ENCODE assay signal across 23 cellular contexts in genomic region chr14:90804292-90804671, GRCh38. TPM values are rescaled to one million over a fixed set of nuclear protein-coding genes. Genes with fewer than 3 reads are reported as not detected.
DNase-seq lines count a peak whose midpoint lies in the region; ATAC-seq, FAIRE-seq and TF ChIP-seq lines count a peak whose summit lies in the region.
"Had no signal": no experiment of that assay in that cellular context is flagged by ENCODE, and none has a peak within 500 bp of the region (broad histone marks: within the 10 kb centered on the region; RNA-seq: fewer than 3 reads in every experiment).

No MANE protein-coding gene starts in this region.

- no peak overlapping the region for H4K5ac ChIP-seq in H1 (ENCODE audit: insufficient read length, low read depth, low read length)

- POLR2A ChIA-PET in H1 (lab: Charles Lee; ENCODE audit: partially characterized antibody), result interaction anchor here (0.9 kb wide), 1 partner anchor 9 kb away, joined by 5 read pairs; no protein-coding TSS in a partner anchor

- peaks cover 12% of the 10 kb centered on the region for H3K36me3 Mint-ChIP-seq in nephron progenitor cell (ENCODE audit: low read depth)
- H3K36me3 Mint-ChIP-seq: activated naive CD8-positive, alpha-beta T cell had no signal

- TF ChIP-seq CTCF in right atrium auricular region (IDR thresholded peaks at IDR 0.05) (no peak), H1 (IDR thresholded peaks at IDR 0.05; ENCODE audit: control extremely low read depth in 1 of 3, insufficient read depth in 1 of 3, low read depth in 1 of 3, low read length in 3 of 3) (no peak), nephron progenitor cell (IDR thresholded peaks at IDR 0.05) (no peak), upper lobe of left lung (IDR thresholded peaks at IDR 0.05) (no peak)

- H3K27me3 Mint-ChIP-seq in nephron progenitor cell (ENCODE audit: low read depth, poor library complexity), result peaks cover 2% of the 10 kb centered on the region
- H3K27me3 Mint-ChIP-seq: activated CD4-positive, alpha-beta T cell treated with anti-CD3 and anti-CD28 coated beads, Interleukin-2, amount 10 ng/mL, durations not matched to agents 24 days and 14 days; activated naive CD8-positive, alpha-beta T cell; stimulated activated naive CD8-positive, alpha-beta T cell treated with anti-CD3 and anti-CD28 coated beads, Interleukin-15, Interleukin-2, amounts not matched to agents 100 ng/mL and 50 ng/mL, for 24 hours had no signal

- 0 out of 2 replicates have a peak overlapping the region, but pooled peaks have one; percentile 31 for H2BK15ac ChIP-seq in H1 (ENCODE audit: low read length)

- H3K4me1 ChIP-seq in right atrium auricular region, result peaks cover 0 to 66% of the 10 kb centered on the region in 2 donors
- H3K4me1 ChIP-seq in H1 (replicated peaks in 1 of 4; ENCODE audit: control insufficient read depth in 3 of 4, insufficient read depth in 4 of 4, low read length in 3 of 4), result peaks cover 0 to 8% (median 1%) of the 10 kb centered on the region in 4 experiments; a peak in 3 of 7 replicates
- H3K4me1 ChIP-seq in upper lobe of left lung, result peaks cover 13 to 38% (median 18%) of the 10 kb centered on the region in 4 donors
- H3K4me1 ChIP-seq: A549 had no signal

- H3K23me2 ChIP-seq in H1 (ENCODE audit: low read depth, low read length), result no peaks in the 10 kb centered on the region

- H3K9me3 Mint-ChIP-seq in nephron progenitor cell, result peaks cover 2% of the 10 kb centered on the region
- H3K9me3 Mint-ChIP-seq: activated T-helper 1 cell treated with anti-CD3 and anti-CD28 coated beads, Interleukin-12 subunit alpha, Interleukin-12 subunit beta, Interleukin-2, Interleukin-4 antibody, amounts not matched to agents 30 ng/mL and 10 ng/mL and 1 ng/mL, durations not matched to agents 14 hours and 24 hours and 36 hours; effector memory CD8-positive, alpha-beta T cell; stimulated activated naive CD8-positive, alpha-beta T cell treated with anti-CD3 and anti-CD28 coated beads, Interleukin-15, Interleukin-2, amounts not matched to agents 100 ng/mL and 50 ng/mL, for 24 hours had no signal

- H3K23ac ChIP-seq in H1 (ENCODE audit: insufficient read length), result no peak overlapping the region

- H3K79me1 ChIP-seq in H1 (ENCODE audit: low read depth, low read length), result 0 out of 2 replicates have a peak, but pooled peaks cover 3% of the 10 kb centered on the region

- WGBS in H1 (ENCODE audit: extremely low coverage in 1 of 2, insufficient coverage in 1 of 2, insufficient read length in 1 of 2, insufficient replicate concordance in 2 of 2, low coverage in 1 of 2, low lambda C conversion rate in 2 of 2, missing lambda C conversion rate in 1 of 2), 2 experiments, result 92% methylated on average over 6 of the region's 9 CpGs; no CpG with 5 or more reads in 1 of the 2 experiments
- 80 to 83% methylated on average over 8 to 9 of the region's 9 CpGs for WGBS in upper lobe of left lung, 2 donors

- H2BK120ac ChIP-seq in H1 (replicated peaks; ENCODE audit: low read depth, low read length), result no peak overlapping the region

- H3K36me3 ChIP-seq in right atrium auricular region (no peaks in the 10 kb centered on the region), H1 (ENCODE audit: control insufficient read depth in 2 of 4, insufficient read depth in 4 of 4, low read length in 3 of 4) (no peaks in the 10 kb centered on the region), upper lobe of left lung (no peaks in the 10 kb centered on the region)
- H3K36me3 ChIP-seq: neutrophil, transverse colon had no signal

- peaks cover 0 to 2% of the 10 kb centered on the region in 2 experiments; a peak in 1 of 4 replicates for H3K79me2 ChIP-seq in H1 (ENCODE audit: control insufficient read depth in 1 of 2, insufficient read depth in 2 of 2, low read length in 2 of 2)

- peak overlapping the region; percentile 0 for H4K91ac ChIP-seq in H1 (replicated peaks; ENCODE audit: insufficient read length, low read length)

- no peak overlapping the region for H2BK12ac ChIP-seq in H1 (ENCODE audit: low read depth, low read length)

- no peak for TF ChIP-seq EP300 in H1 (IDR thresholded peaks at IDR 0.05; ENCODE audit: borderline replicate concordance in 1 of 2, low read depth in 2 of 2, low read length in 2 of 2)
- no peak for TF ChIP-seq EP300 in upper lobe of left lung (IDR thresholded peaks at IDR 0.05)

- TF ChIP-seq POLR2A in H1 (IDR thresholded peaks at IDR 0.05; ENCODE audit: control extremely low read depth in 1 of 2, low read depth in 2 of 2, low read length in 2 of 2), result no peak
- TF ChIP-seq POLR2A in upper lobe of left lung (IDR thresholded peaks at IDR 0.05), result no peak

- H3K9ac ChIP-seq in H1 (replicated peaks in 1 of 4; ENCODE audit: extremely low read depth in 1 of 4, low read depth in 3 of 4, low read length in 3 of 4), result no peak overlapping the region

- no peak for TF ChIP-seq RAD21 in H1 (IDR thresholded peaks at IDR 0.05 in 1 of 2, conservative IDR thresholded peaks at IDR 0.05 in 1 of 2; ENCODE audit: low read depth in 2 of 2, low read length in 2 of 2)

- no peak overlapping the region for H3K4me3 ChIP-seq in right atrium auricular region
- no peak overlapping the region for H3K4me3 ChIP-seq in H1 (ENCODE audit: extremely low read depth in 1 of 4, insufficient read depth in 2 of 4, low read depth in 3 of 4, low read length in 4 of 4)
- H3K4me3 ChIP-seq in upper lobe of left lung, result no peak overlapping the region
- H3K4me3 ChIP-seq: A549, transverse colon had no signal

- peak overlapping the region; percentile 60; the same call in 1 of the 2 replicates for H4K8ac ChIP-seq in H1 (ENCODE audit: extremely low read depth, insufficient read depth, low read length)

- no peak overlapping the region for H2AFZ ChIP-seq in H1 (ENCODE audit: low read length)

- no peak overlapping the region for H3K4me2 ChIP-seq in H1 (ENCODE audit: insufficient read depth in 1 of 2, low read depth in 2 of 2, low read length in 2 of 2)
- H3K4me2 ChIP-seq: A549 had no signal

- intact Hi-C loops in Right ventricle myocardium inferior (cut with DNase I), result no loop called here

- no peaks in the 10 kb centered on the region for H4K20me1 ChIP-seq in H1 (replicated peaks in 1 of 2; ENCODE audit: control insufficient read depth in 1 of 2, insufficient read depth in 2 of 2, low read length in 2 of 2)

- H3K9me3 ChIP-seq in right atrium auricular region, result no peaks in the 10 kb centered on the region
- H3K9me3 ChIP-seq in H1 (ENCODE audit: insufficient read depth in 2 of 2, low read depth in 1 of 2, low read length in 1 of 2), result no peaks in the 10 kb centered on the region
- no peaks in the 10 kb centered on the region for H3K9me3 ChIP-seq in upper lobe of left lung
- H3K9me3 ChIP-seq: A549, neutrophil, transverse colon had no signal

- no peak overlapping the region for H2BK20ac ChIP-seq in H1 (ENCODE audit: low read length)

- H2BK5ac ChIP-seq in H1 (ENCODE audit: low read depth, low read length), result peak overlapping the region; percentile 82

- H3K27me3 ChIP-seq in right atrium auricular region (no peaks in the 10 kb centered on the region), H1 (replicated peaks in 1 of 4; ENCODE audit: control insufficient read depth in 3 of 4, extremely low read depth in 1 of 4, insufficient read depth in 3 of 4, low read length in 3 of 4) (no peaks in the 10 kb centered on the region), upper lobe of left lung (no peaks in the 10 kb centered on the region)
- H3K27me3 ChIP-seq: neutrophil, transverse colon had no signal

- H2AK5ac ChIP-seq in H1 (ENCODE audit: low read depth, low read length), result no peak overlapping the region

- peak overlapping the region; percentile 72 for H3K27ac Mint-ChIP-seq in nephron progenitor cell
- H3K27ac Mint-ChIP-seq: activated CD4-positive, alpha-beta T cell treated with anti-CD3 and anti-CD28 coated beads, Interleukin-2, amount 10 ng/mL, durations not matched to agents 24 days and 14 days; activated naive CD8-positive, alpha-beta T cell; activated T-helper 1 cell treated with anti-CD3 and anti-CD28 coated beads, Interleukin-12 subunit alpha, Interleukin-12 subunit beta, Interleukin-2, Interleukin-4 antibody, amounts not matched to agents 30 ng/mL and 10 ng/mL and 1 ng/mL, durations not matched to agents 14 hours and 24 hours and 36 hours; effector memory CD8-positive, alpha-beta T cell; stimulated activated naive CD8-positive, alpha-beta T cell treated with anti-CD3 and anti-CD28 coated beads, Interleukin-15, Interleukin-2, amounts not matched to agents 100 ng/mL and 50 ng/mL, for 24 hours had no signal

- H3K18ac ChIP-seq in H1 (ENCODE audit: extremely low read depth, low read length), result peak overlapping the region; percentile 19

- DNase-seq in right atrium auricular region (ENCODE audit: low spot score), result no peak
- no peak for DNase-seq in Right ventricle myocardium inferior (ENCODE audit: missing footprints)
- DNase-seq in H1 (ENCODE audit: low read depth in 1 of 2, low spot score in 2 of 2), result no peak
- no peak for DNase-seq in nephron progenitor cell
- no peak for DNase-seq in upper lobe of left lung
- no peak for DNase-seq in SK-N-DZ (ENCODE audit: low spot score)
- DNase-seq in MV-4-11 (lab: John Stamatoyannopoulos, UW), result no peak
- DNase-seq: activated CD4-positive, alpha-beta T cell treated with anti-CD3 and anti-CD28 coated beads, Interleukin-2, amount 10 ng/mL, durations not matched to agents 24 days and 14 days; effector memory CD8-positive, alpha-beta T cell; NCI-H1092 treated with DMSO at 0.1 percent for 48 hours; NCI-H2029; NCI-H226; SHP77; stimulated activated CD4-positive, alpha-beta T cell treated with anti-CD3 and anti-CD28 coated beads, Interleukin-4, amount 100 ng/mL, for 4 hours; transverse colon had no signal

- H3K27ac ChIP-seq in right atrium auricular region, result peak overlapping the region; percentile 10 to 52
- no peak overlapping the region for H3K27ac ChIP-seq in H1 (ENCODE audit: low read depth, low read length)
- peak overlapping the region; percentile 44 to 77 (median 56) for H3K27ac ChIP-seq in upper lobe of left lung
- H3K27ac ChIP-seq: A549 had no signal

- H3K14ac ChIP-seq in H1 (ENCODE audit: insufficient read length), result no peak overlapping the region

- H3K56ac ChIP-seq in H1 (replicated peaks; ENCODE audit: insufficient read length, low read depth, low read length), result no peak overlapping the region

- CTCF ChIA-PET in H1 (lab: Charles Lee; ENCODE audit: partially characterized antibody), result interaction anchor here (0.6 to 2.5 kb wide), 8 partner anchors 9 to 482 kb away, joined by 3 to 10 read pairs (median 5); partner anchors contain the start of gene TTC7B

- H3K4me1 Mint-ChIP-seq in nephron progenitor cell, result peaks cover 65% of the 10 kb centered on the region

- no peak for FAIRE-seq in H1 (lab: Jason Lieb, UNC)
- FAIRE-seq: A549, D721Med, HTR-8/SVneo had no signal

- peak overlapping the region; percentile 1 for H3K4ac ChIP-seq in H1 (replicated peaks; ENCODE audit: insufficient read length, low read depth, low read length)

- no peak overlapping the region for H3K4me3 Mint-ChIP-seq in nephron progenitor cell
- H3K4me3 Mint-ChIP-seq: activated CD4-positive, alpha-beta T cell treated with anti-CD3 and anti-CD28 coated beads, Interleukin-2, amount 10 ng/mL, durations not matched to agents 24 days and 14 days; activated naive CD8-positive, alpha-beta T cell; activated T-helper 1 cell treated with anti-CD3 and anti-CD28 coated beads, Interleukin-12 subunit alpha, Interleukin-12 subunit beta, Interleukin-2, Interleukin-4 antibody, amounts not matched to agents 30 ng/mL and 10 ng/mL and 1 ng/mL, durations not matched to agents 14 hours and 24 hours and 36 hours; effector memory CD8-positive, alpha-beta T cell; stimulated activated naive CD8-positive, alpha-beta T cell treated with anti-CD3 and anti-CD28 coated beads, Interleukin-15, Interleukin-2, amounts not matched to agents 100 ng/mL and 50 ng/mL, for 24 hours had no signal

- ATAC-seq in Right ventricle myocardium inferior (no peak), upper lobe of left lung (ENCODE audit: low FRiP score in 2 of 2) (no peak), HG02938 (IDR thresholded peaks at IDR 0.05; ENCODE audit: unreplicated experiment) (no peak)
- ATAC-seq: A549; effector memory CD8-positive, alpha-beta T cell had no signal

RNA-seq across cellular contexts. Expression of gene TTC7B, which starts 11.9 kb away (rescaled TPM):
- total RNA-seq in right atrium auricular region, result 10 to 100 TPM; 45.5 to 57.3 TPM
- 67.5 TPM for total RNA-seq in Right ventricle myocardium inferior
- total RNA-seq in H1 (2021; fragmentation: NEBNext Ultra II Directional; extraction: Animal tissue kit (Norgen Biotek cat#: 25700)), result 31.2 and 34.0 TPM in 2 replicates
- polyA plus RNA-seq in H1 (2011; rRNA removed), result 23.7 and 31.5 TPM in 2 replicates
- 20.1 TPM for polyA plus RNA-seq in H1 (2011; cell fraction: cytosol; rRNA removed)
- polyA plus RNA-seq in H1 (2011; cell fraction: nucleus; rRNA removed), result 38.7 TPM
- polyA plus RNA-seq in H1 (2012, experiment 1 of 2), result 22.3 to 30.8 TPM (median 23.0 TPM) in 4 replicates
- polyA plus RNA-seq in H1 (2012, experiment 2 of 2), result 10.1 TPM
- polyA plus RNA-seq in H1 (2013, experiment 1 of 2), result 14.6 TPM
- polyA plus RNA-seq in H1 (2013, experiment 2 of 2), result 14.6 TPM
- polyA minus RNA-seq in H1 (2011; rRNA and poly(A)+ RNA removed), result 29.7 and 35.0 TPM in 2 replicates
- polyA minus RNA-seq in H1 (2011; cell fraction: cytosol; rRNA and poly(A)+ RNA removed), result 39.4 TPM
- 45.8 TPM for polyA minus RNA-seq in H1 (2011; cell fraction: nucleus; rRNA and poly(A)+ RNA removed)
- 10 to 100 TPM; 13.5 to 87.3 (median 37.5) TPM for total RNA-seq in upper lobe of left lung
- 10.7 and 12.4 TPM in 2 replicates for polyA plus RNA-seq in SK-N-DZ (2014; cell fraction: cytosol; rRNA removed)
- polyA plus RNA-seq in SK-N-DZ (2014; cell fraction: nucleus; rRNA removed), result 11.1 and 20.1 TPM in 2 replicates
